In genomic region chr17:68777243-68777855, GRCh38 we compare ENCODE assay signal across 8 cellular contexts.
DNase-seq lines count a peak whose midpoint lies in the region; ATAC-seq, FAIRE-seq and TF ChIP-seq lines count a peak whose summit lies in the region.

No MANE protein-coding gene starts in this region.

- no peaks in the 10 kb centered on the region for H3K27me3 ChIP-seq in HCT116 (ENCODE audit: insufficient read depth, low read length)
- no peaks in the 10 kb centered on the region for H3K27me3 ChIP-seq in GM12878 (replicated peaks in 1 of 2; ENCODE audit: control insufficient read depth in 2 of 2, insufficient read depth in 2 of 2, low read length in 1 of 2)
- no peaks in the 10 kb centered on the region for H3K27me3 ChIP-seq in hepatocyte

- CTCF ChIA-PET in HCT116 (lab: Charles Lee), result interaction anchor here (1.1 to 7.3 kb wide), 6 partner anchors 130 to 470 kb away, joined by 3 to 86 read pairs (median 34); no protein-coding TSS in a partner anchor
- CTCF ChIA-PET in GM12878 (lab: Yijun Ruan, JAX), result interaction anchor here (0.7 to 6.5 kb wide), 20 partner anchors 10 to 748 kb away, joined by 3 to 90 read pairs (median 5); partner anchors contain the start of genes ABCA10 and ABCA5

- intact Hi-C loops in HCT116 (cut with micrococcal nuclease) (loop anchor here (1.0 to 10.0 kb wide), 3 partner anchors 129 to 617 kb away; no protein-coding TSS in a partner anchor), GM12878 (cut with micrococcal nuclease; ENCODE audit: unreplicated experiment) (loop anchor here (1.0 to 10.0 kb wide), 6 partner anchors 131 to 747 kb away; partner anchors contain the start of gene ABCA9)

- H3K4me1 ChIP-seq in HCT116 (ENCODE audit: control insufficient read depth in 1 of 2, insufficient read depth in 2 of 2, low read length in 2 of 2) (peaks cover 4 to 9% of the 10 kb centered on the region in 2 experiments; a peak in 3 of 4 replicates), GM12878 (ENCODE audit: control insufficient read depth, insufficient read depth, low read length) (peaks cover 11% of the 10 kb centered on the region), hepatocyte (ENCODE audit: insufficient read depth) (peaks cover 22% of the 10 kb centered on the region)

- peak; percentile 46 for ATAC-seq in HCT116
- peak; percentile 75 for ATAC-seq in GM12878
- ATAC-seq in GM21381 (IDR thresholded peaks at IDR 0.05; ENCODE audit: unreplicated experiment), result no peak
- ATAC-seq in HG02870 (IDR thresholded peaks at IDR 0.05; ENCODE audit: unreplicated experiment), result no peak

- 66% methylated on average over 5 of the region's 5 CpGs for WGBS in GM12878 (ENCODE audit: insufficient coverage, insufficient replicate concordance, low lambda C conversion rate, missing lambda C conversion rate)
- WGBS in hepatocyte (ENCODE audit: low lambda C conversion rate, missing lambda C conversion rate), result 31% methylated on average over 5 of the region's 5 CpGs

- H3K9ac ChIP-seq in HCT116 (ENCODE audit: low read length) (no peak overlapping the region), GM12878 (ENCODE audit: control insufficient read depth, insufficient read depth, low read length) (no peak overlapping the region)

- H2AFZ ChIP-seq in HCT116 (ENCODE audit: low read depth, low read length, poor library complexity, severe bottlenecking) (peak overlapping the region; percentile 44), GM12878 (ENCODE audit: control insufficient read depth, low read depth, low read length) (no peak overlapping the region; the same call in 1 of the 2 replicates), hepatocyte (no peak overlapping the region)

- H3K4me2 ChIP-seq in HCT116 (ENCODE audit: low read length) (no peak overlapping the region), GM12878 (ENCODE audit: control insufficient read depth, insufficient read depth) (no peak overlapping the region), hepatocyte (peak overlapping the region; percentile 55)

- in situ Hi-C loops in GM12878 (cut with MboI), result loop anchor here (5.0 to 10.0 kb wide), 2 partner anchors 465 to 617 kb away; no protein-coding TSS in a partner anchor

- DNase-seq in DMS114 treated with DMSO at 0.1 percent for 48 hours (lab: John Stamatoyannopoulos, UW; ENCODE audit: unreplicated experiment) (peak; percentile 21), HCT116 (ENCODE audit: low read depth, low spot score) (peak; percentile 51), NCI-H774 (lab: John Stamatoyannopoulos, UW) (peak; percentile 78), GM12878 (ENCODE audit: low read depth, low spot score) (no peak), hepatocyte (ENCODE audit: low spot score) (peak; percentile 73), retinal pigment epithelial cell (ENCODE audit: low read depth) (no peak)

- RAD21 ChIA-PET in HCT116 (lab: Charles Lee; ENCODE audit: low non-redundant PET in 1 of 2, low total read pairs in 2 of 2, uncharacterized antibody in 2 of 2, unreplicated experiment in 2 of 2), result no interaction called here
- RAD21 ChIA-PET in GM12878 (lab: Charles Lee; ENCODE audit: unreplicated experiment), result interaction anchor here (0.9 to 3.6 kb wide), 4 partner anchors 341 to 470 kb away, joined by 3 to 13 read pairs (median 6); no protein-coding TSS in a partner anchor

- no peaks in the 10 kb centered on the region for H3K79me2 ChIP-seq in HCT116 (ENCODE audit: insufficient read depth, low read length)
- H3K79me2 ChIP-seq in GM12878 (ENCODE audit: control insufficient read depth, insufficient read depth, low read length), result no peaks in the 10 kb centered on the region
- no peaks in the 10 kb centered on the region for H3K79me2 ChIP-seq in hepatocyte

- H4K20me1 ChIP-seq in HCT116 (ENCODE audit: insufficient read depth) (no peaks in the 10 kb centered on the region), GM12878 (ENCODE audit: control insufficient read depth, insufficient read depth) (no peaks in the 10 kb centered on the region), hepatocyte (ENCODE audit: insufficient read depth, poor library complexity, severe bottlenecking) (no peaks in the 10 kb centered on the region)

- peak; percentile 97 for FAIRE-seq in GM12878 (lab: Jason Lieb, UNC)

- H3K9me3 ChIP-seq in HCT116 (ENCODE audit: control insufficient read depth in 1 of 2, insufficient read depth in 1 of 2, low read depth in 1 of 2, low read length in 2 of 2) (no peaks in the 10 kb centered on the region), GM12878 (replicated peaks; ENCODE audit: control insufficient read depth, insufficient read depth, low read length) (no peaks in the 10 kb centered on the region), hepatocyte (ENCODE audit: low read depth) (no peaks in the 10 kb centered on the region)

- TF ChIP-seq CTCF in HCT116 (IDR thresholded peaks at IDR 0.05 in 2 of 3, conservative IDR thresholded peaks at IDR 0.05 in 1 of 3; ENCODE audit: borderline replicate concordance in 1 of 3, insufficient read depth in 1 of 3, low read depth in 2 of 3, low read length in 2 of 3) (peak; percentile 77 to 95 (median 87)), GM12878 (IDR thresholded peaks at IDR 0.05 in 2 of 3, conservative IDR thresholded peaks at IDR 0.05 in 1 of 3; ENCODE audit: control insufficient read depth in 2 of 3, extremely low read depth in 1 of 3, insufficient read depth in 1 of 3, low read depth in 3 of 3, low read length in 3 of 3) (peak; percentile 57 to 78 (median 64)), hepatocyte (IDR thresholded peaks at IDR 0.05; ENCODE audit: poor library complexity) (peak; percentile 82), retinal pigment epithelial cell (conservative IDR thresholded peaks at IDR 0.05; ENCODE audit: low read depth, low read length) (peak; percentile 70)

- no peak for TF ChIP-seq EP300 in GM12878 (IDR thresholded peaks at IDR 0.05; ENCODE audit: borderline replicate concordance in 1 of 2, control insufficient read depth in 1 of 2, low read depth in 2 of 2, low read length in 2 of 2)

- H3K4me3 ChIP-seq in HCT116 (replicated peaks in 1 of 2; ENCODE audit: low read depth in 1 of 2, low read length in 2 of 2) (no peak overlapping the region), GM12878 (no peak overlapping the region), hepatocyte (no peak overlapping the region), retinal pigment epithelial cell (ENCODE audit: low read length) (no peak overlapping the region)

- SMC1A ChIA-PET in GM12878 (lab: Charles Lee; ENCODE audit: uncharacterized antibody, unreplicated experiment), result interaction anchor here (1.0 to 7.7 kb wide), 13 partner anchors 8 to 590 kb away, joined by 3 to 45 read pairs (median 5); no protein-coding TSS in a partner anchor

- H3K9me2 ChIP-seq in HCT116 (ENCODE audit: insufficient read depth) (no peaks in the 10 kb centered on the region), hepatocyte (replicated peaks; ENCODE audit: insufficient read depth) (no peaks in the 10 kb centered on the region)

- H3K36me3 ChIP-seq in HCT116 (ENCODE audit: control insufficient read depth in 1 of 2, insufficient read depth in 2 of 2, low read length in 2 of 2), result no peaks in the 10 kb centered on the region
- H3K36me3 ChIP-seq in GM12878 (ENCODE audit: control insufficient read depth in 2 of 2, insufficient read depth in 2 of 2, low read length in 1 of 2), result no peaks in the 10 kb centered on the region
- H3K36me3 ChIP-seq in hepatocyte (replicated peaks; ENCODE audit: insufficient read depth, low read depth), result no peaks in the 10 kb centered on the region

- TF ChIP-seq POLR2A in HCT116 (IDR thresholded peaks at IDR 0.05; ENCODE audit: borderline replicate concordance, extremely low read depth, insufficient read depth, insufficient read length), result no peak
- no peak for TF ChIP-seq POLR2A in GM12878 (IDR thresholded peaks at IDR 0.05; ENCODE audit: low read depth, low read length)

- POLR2A ChIA-PET in HCT116 (lab: Charles Lee) (no interaction called here), GM12878 (lab: Charles Lee) (no interaction called here)

- TF ChIP-seq RAD21 in HCT116 (IDR thresholded peaks at IDR 0.05; ENCODE audit: low read depth) (peak; percentile 94), GM12878 (IDR thresholded peaks at IDR 0.05; ENCODE audit: insufficient read depth, low read depth, low read length) (peak; percentile 82)

- BruUV-seq in HCT116 (replicated peaks; lab: Mats Ljungman, UMichigan), result no TSS peak
- BruUV-seq in GM12878 (replicated peaks; lab: Mats Ljungman, UMichigan), result no TSS peak

- no peak overlapping the region for H3K27ac ChIP-seq in HCT116 (ENCODE audit: low read depth, low read length)
- H3K27ac ChIP-seq in GM12878 (ENCODE audit: control insufficient read depth, insufficient read depth), result no peak overlapping the region
- peak overlapping the region; percentile 24 for H3K27ac ChIP-seq in hepatocyte

TF ChIP-seq in HCT116, 20 proteins besides CTCF, POLR2A, EP300 and RAD21 (continues in another document):
- TF ChIP-seq CBX3 (IDR thresholded peaks at IDR 0.05; ENCODE audit: low read depth) (no peak), ATF3 (IDR thresholded peaks at IDR 0.05) (no peak), EGR1 (IDR thresholded peaks at IDR 0.05; ENCODE audit: low read depth) (no peak), MAX (IDR thresholded peaks at IDR 0.05) (no peak), EZH2phosphoT487 (IDR thresholded peaks at IDR 0.05; ENCODE audit: borderline replicate concordance) (no peak), TCF7L2 (IDR thresholded peaks at IDR 0.05; ENCODE audit: borderline replicate concordance, extremely low read depth, insufficient read depth, insufficient read length) (no peak)

TF ChIP-seq in GM12878, 131 proteins besides CTCF, POLR2A, EP300 and RAD21:
- TF ChIP-seq SMAD1 (IDR thresholded peaks at IDR 0.05; ENCODE audit: low read depth, partially characterized antibody) (no peak), KDM1A (IDR thresholded peaks at IDR 0.05; ENCODE audit: borderline replicate concordance) (no peak), STAT3 (IDR thresholded peaks at IDR 0.05; ENCODE audit: low read depth, low read length) (peak; percentile 53; the same call in 1 of the 2 replicates), SMAD5 (IDR thresholded peaks at IDR 0.05; ENCODE audit: low read depth) (no peak), SMC3 (IDR thresholded peaks at IDR 0.05; ENCODE audit: borderline replicate concordance, low read length) (peak; percentile 92), YY1 (IDR thresholded peaks at IDR 0.05; ENCODE audit: low read depth, low read length) (peak; percentile 38; the same call in 1 of the 2 replicates)

Comparison
In these comparisons a context has a peak if more than half of its experiments do, and no peak if none do; other contexts are left out.
1. DNase-seq: peak in DMS114 treated with DMSO at 0.1 percent for 48 hours (single experiment), HCT116 (single experiment), NCI-H774 (single experiment) and hepatocyte (single experiment); none in GM12878 (single experiment) and retinal pigment epithelial cell (single experiment).
2. ATAC-seq: peak in HCT116 (single experiment) and GM12878 (single experiment); none in GM21381 (single experiment) and HG02870 (single experiment).
3. Peak in every context shown above with its lines, with median percentiles within 50 percentile points of each other: CTCF ChIP-seq.